1 cellular context compared by ENCODE assay signal in the genomic region with DNA sequence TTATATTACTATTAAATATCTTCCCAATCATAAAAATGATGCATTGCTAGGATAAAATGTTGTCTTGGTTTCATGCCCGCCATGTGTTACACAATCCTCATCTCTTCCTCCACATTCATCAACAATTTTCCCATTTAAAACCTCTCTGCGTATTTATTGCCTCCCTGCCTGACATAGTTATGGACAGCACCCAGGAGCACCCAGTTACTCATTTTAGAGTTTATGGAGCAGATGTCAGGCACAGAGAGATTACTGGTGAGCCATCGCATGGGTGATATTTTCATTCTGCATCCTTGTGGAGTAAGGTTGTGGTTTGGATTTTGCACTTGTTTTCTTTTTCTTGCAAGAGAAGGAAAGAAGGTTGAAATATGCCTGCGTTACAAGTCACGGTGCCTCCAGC.
TF ChIP-seq lines count a peak whose summit lies in the region.

No MANE protein-coding gene starts in this region.

TF ChIP-seq in GM23338, 12 proteins besides CTCF, POLR2A, EP300 and RAD21 (continued from another document):
- TF ChIP-seq, protein P1, sequence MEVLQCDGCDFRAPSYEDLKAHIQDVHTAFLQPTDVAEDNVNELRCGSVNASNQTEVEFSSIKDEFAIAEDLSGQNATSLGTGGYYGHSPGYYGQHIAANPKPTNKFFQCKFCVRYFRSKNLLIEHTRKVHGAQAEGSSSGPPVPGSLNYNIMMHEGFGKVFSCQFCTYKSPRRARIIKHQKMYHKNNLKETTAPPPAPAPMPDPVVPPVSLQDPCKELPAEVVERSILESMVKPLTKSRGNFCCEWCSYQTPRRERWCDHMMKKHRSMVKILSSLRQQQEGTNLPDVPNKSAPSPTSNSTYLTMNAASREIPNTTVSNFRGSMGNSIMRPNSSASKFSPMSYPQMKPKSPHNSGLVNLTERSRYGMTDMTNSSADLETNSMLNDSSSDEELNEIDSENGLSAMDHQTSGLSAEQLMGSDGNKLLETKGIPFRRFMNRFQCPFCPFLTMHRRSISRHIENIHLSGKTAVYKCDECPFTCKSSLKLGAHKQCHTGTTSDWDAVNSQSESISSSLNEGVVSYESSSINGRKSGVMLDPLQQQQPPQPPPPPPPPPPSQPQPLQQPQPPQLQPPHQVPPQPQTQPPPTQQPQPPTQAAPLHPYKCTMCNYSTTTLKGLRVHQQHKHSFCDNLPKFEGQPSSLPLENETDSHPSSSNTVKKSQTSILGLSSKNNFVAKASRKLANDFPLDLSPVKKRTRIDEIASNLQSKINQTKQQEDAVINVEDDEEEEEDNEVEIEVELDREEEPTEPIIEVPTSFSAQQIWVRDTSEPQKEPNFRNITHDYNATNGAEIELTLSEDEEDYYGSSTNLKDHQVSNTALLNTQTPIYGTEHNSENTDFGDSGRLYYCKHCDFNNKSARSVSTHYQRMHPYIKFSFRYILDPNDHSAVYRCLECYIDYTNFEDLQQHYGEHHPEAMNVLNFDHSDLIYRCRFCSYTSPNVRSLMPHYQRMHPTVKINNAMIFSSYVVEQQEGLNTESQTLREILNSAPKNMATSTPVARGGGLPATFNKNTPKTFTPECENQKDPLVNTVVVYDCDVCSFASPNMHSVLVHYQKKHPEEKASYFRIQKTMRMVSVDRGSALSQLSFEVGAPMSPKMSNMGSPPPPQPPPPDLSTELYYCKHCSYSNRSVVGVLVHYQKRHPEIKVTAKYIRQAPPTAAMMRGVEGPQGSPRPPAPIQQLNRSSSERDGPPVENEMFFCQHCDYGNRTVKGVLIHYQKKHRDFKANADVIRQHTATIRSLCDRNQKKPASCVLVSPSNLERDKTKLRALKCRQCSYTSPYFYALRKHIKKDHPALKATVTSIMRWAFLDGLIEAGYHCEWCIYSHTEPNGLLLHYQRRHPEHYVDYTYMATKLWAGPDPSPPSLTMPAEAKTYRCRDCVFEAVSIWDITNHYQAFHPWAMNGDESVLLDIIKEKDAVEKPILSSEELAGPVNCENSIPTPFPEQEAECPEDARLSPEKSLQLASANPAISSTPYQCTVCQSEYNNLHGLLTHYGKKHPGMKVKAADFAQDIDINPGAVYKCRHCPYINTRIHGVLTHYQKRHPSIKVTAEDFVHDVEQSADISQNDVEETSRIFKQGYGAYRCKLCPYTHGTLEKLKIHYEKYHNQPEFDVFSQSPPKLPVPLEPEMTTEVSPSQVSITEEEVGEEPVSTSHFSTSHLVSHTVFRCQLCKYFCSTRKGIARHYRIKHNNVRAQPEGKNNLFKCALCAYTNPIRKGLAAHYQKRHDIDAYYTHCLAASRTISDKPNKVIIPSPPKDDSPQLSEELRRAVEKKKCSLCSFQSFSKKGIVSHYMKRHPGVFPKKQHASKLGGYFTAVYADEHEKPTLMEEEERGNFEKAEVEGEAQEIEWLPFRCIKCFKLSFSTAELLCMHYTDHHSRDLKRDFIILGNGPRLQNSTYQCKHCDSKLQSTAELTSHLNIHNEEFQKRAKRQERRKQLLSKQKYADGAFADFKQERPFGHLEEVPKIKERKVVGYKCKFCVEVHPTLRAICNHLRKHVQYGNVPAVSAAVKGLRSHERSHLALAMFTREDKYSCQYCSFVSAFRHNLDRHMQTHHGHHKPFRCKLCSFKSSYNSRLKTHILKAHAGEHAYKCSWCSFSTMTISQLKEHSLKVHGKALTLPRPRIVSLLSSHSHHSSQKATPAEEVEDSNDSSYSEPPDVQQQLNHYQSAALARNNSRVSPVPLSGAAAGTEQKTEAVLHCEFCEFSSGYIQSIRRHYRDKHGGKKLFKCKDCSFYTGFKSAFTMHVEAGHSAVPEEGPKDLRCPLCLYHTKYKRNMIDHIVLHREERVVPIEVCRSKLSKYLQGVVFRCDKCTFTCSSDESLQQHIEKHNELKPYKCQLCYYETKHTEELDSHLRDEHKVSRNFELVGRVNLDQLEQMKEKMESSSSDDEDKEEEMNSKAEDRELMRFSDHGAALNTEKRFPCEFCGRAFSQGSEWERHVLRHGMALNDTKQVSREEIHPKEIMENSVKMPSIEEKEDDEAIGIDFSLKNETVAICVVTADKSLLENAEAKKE (CRISPR knock-in tag; IDR thresholded peaks at IDR 0.05) = no peak
- TF ChIP-seq ZNF114 (CRISPR knock-in tag; IDR thresholded peaks at IDR 0.05) (no peak), STAT1 (IDR thresholded peaks at IDR 0.05; ENCODE audit: unreplicated experiment) (no peak), ZNF331 (CRISPR knock-in tag; IDR thresholded peaks at IDR 0.05; ENCODE audit: low read depth) (no peak)
